1 cellular context compared by ENCODE assay signal in the genomic region with DNA sequence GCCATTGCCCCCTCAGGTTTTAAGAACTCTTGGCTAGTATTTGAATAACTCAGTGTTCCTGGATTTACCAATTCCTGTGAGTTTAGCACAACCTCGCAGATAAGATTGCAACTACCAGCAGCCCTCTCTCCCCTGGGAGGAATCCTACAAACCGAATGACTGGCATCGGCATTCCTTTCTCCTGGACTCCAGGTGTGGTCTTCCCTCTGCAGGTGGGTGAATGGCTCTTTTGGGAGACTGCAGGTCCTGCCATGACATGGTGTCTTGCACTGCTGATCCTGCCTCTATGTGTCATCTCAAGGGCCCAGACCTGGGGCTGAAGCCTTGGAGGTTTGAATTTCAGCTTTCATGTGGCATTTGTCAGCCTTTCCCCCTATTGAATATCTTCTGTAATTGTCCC.
TF ChIP-seq lines count a peak whose summit lies in the region.

No MANE protein-coding gene starts in this region.

TF ChIP-seq in WTC11, 78 proteins besides CTCF, POLR2A, EP300 and RAD21 (continued from another document):
- TF ChIP-seq, protein P1, sequence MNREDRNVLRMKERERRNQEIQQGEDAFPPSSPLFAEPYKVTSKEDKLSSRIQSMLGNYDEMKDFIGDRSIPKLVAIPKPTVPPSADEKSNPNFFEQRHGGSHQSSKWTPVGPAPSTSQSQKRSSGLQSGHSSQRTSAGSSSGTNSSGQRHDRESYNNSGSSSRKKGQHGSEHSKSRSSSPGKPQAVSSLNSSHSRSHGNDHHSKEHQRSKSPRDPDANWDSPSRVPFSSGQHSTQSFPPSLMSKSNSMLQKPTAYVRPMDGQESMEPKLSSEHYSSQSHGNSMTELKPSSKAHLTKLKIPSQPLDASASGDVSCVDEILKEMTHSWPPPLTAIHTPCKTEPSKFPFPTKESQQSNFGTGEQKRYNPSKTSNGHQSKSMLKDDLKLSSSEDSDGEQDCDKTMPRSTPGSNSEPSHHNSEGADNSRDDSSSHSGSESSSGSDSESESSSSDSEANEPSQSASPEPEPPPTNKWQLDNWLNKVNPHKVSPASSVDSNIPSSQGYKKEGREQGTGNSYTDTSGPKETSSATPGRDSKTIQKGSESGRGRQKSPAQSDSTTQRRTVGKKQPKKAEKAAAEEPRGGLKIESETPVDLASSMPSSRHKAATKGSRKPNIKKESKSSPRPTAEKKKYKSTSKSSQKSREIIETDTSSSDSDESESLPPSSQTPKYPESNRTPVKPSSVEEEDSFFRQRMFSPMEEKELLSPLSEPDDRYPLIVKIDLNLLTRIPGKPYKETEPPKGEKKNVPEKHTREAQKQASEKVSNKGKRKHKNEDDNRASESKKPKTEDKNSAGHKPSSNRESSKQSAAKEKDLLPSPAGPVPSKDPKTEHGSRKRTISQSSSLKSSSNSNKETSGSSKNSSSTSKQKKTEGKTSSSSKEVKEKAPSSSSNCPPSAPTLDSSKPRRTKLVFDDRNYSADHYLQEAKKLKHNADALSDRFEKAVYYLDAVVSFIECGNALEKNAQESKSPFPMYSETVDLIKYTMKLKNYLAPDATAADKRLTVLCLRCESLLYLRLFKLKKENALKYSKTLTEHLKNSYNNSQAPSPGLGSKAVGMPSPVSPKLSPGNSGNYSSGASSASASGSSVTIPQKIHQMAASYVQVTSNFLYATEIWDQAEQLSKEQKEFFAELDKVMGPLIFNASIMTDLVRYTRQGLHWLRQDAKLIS (CRISPR knock-in tag; IDR thresholded peaks at IDR 0.05; ENCODE audit: borderline replicate concordance): no peak
- TF ChIP-seq SOX15 (CRISPR knock-in tag; IDR thresholded peaks at IDR 0.05): no peak
- no peak for TF ChIP-seq TEAD1 (CRISPR knock-in tag; IDR thresholded peaks at IDR 0.05)
- no peak for TF ChIP-seq ZNF219 (CRISPR knock-in tag; IDR thresholded peaks at IDR 0.05; ENCODE audit: borderline replicate concordance)
- no peak for TF ChIP-seq MYBL2 (CRISPR knock-in tag; IDR thresholded peaks at IDR 0.05)
- no peak for TF ChIP-seq TCF7 (CRISPR knock-in tag; IDR thresholded peaks at IDR 0.05; ENCODE audit: low read depth)
- TF ChIP-seq, protein P2, sequence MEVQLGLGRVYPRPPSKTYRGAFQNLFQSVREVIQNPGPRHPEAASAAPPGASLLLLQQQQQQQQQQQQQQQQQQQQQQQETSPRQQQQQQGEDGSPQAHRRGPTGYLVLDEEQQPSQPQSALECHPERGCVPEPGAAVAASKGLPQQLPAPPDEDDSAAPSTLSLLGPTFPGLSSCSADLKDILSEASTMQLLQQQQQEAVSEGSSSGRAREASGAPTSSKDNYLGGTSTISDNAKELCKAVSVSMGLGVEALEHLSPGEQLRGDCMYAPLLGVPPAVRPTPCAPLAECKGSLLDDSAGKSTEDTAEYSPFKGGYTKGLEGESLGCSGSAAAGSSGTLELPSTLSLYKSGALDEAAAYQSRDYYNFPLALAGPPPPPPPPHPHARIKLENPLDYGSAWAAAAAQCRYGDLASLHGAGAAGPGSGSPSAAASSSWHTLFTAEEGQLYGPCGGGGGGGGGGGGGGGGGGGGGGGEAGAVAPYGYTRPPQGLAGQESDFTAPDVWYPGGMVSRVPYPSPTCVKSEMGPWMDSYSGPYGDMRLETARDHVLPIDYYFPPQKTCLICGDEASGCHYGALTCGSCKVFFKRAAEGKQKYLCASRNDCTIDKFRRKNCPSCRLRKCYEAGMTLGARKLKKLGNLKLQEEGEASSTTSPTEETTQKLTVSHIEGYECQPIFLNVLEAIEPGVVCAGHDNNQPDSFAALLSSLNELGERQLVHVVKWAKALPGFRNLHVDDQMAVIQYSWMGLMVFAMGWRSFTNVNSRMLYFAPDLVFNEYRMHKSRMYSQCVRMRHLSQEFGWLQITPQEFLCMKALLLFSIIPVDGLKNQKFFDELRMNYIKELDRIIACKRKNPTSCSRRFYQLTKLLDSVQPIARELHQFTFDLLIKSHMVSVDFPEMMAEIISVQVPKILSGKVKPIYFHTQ (CRISPR knock-in tag; IDR thresholded peaks at IDR 0.05): no peak
- TF ChIP-seq, protein P3, sequence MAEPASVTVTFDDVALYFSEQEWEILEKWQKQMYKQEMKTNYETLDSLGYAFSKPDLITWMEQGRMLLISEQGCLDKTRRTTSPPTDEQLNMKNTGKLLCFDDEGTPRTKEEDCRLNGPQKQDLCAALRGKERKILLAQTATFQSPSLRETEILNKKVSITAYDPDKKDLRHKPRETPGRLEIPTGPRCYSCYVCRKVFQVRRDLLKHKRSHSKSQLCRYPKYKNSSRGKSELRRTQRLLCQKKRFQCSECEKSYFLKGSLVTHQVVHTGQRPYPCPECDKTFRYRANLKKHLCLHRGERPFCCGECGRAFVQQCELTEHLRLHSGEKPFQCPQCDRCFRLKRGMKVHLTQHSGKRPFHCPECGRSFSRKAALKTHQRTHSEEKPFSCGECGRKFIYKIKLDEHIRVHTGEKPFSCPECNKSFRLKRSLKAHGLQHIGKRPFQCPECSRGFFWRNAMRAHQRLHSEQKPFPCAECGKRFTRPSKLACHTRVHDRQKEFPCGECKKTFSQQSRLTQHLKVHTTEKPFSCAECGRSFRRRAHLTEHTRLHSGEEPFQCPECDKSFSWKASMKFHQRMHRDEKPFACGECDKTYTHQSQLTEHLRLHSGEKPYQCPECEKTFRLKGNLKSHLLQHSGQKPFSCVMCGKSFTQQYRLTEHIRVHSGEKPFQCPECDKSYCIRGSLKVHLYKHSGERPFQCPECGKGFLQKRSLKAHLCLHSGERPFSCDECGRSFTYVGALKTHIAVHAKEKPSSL (CRISPR knock-in tag; conservative IDR thresholded peaks at IDR 0.05): no peak
- TF ChIP-seq KAT7 (CRISPR knock-in tag; IDR thresholded peaks at IDR 0.05; ENCODE audit: borderline replicate concordance): no peak
- no peak for TF ChIP-seq SMAD3 (CRISPR knock-in tag; IDR thresholded peaks at IDR 0.05; ENCODE audit: borderline replicate concordance)
- TF ChIP-seq, protein P4, sequence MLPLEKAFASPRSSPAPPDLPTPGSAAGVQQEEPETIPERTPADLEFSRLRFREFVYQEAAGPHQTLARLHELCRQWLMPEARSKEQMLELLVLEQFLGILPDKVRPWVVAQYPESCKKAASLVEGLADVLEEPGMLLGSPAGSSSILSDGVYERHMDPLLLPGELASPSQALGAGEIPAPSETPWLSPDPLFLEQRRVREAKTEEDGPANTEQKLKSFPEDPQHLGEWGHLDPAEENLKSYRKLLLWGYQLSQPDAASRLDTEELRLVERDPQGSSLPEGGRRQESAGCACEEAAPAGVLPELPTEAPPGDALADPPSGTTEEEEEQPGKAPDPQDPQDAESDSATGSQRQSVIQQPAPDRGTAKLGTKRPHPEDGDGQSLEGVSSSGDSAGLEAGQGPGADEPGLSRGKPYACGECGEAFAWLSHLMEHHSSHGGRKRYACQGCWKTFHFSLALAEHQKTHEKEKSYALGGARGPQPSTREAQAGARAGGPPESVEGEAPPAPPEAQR (CRISPR knock-in tag; IDR thresholded peaks at IDR 0.05): no peak
- TF ChIP-seq CBFB (CRISPR knock-in tag; IDR thresholded peaks at IDR 0.05; ENCODE audit: low read depth): no peak
- TF ChIP-seq CREB1 (CRISPR knock-in tag; IDR thresholded peaks at IDR 0.05): no peak
- TF ChIP-seq NFYB (CRISPR knock-in tag; conservative IDR thresholded peaks at IDR 0.05; ENCODE audit: low read depth): no peak
